23 cellular contexts compared by ENCODE assay signal in genomic region chr12:5333096-5333495, GRCh38.
DNase-seq lines count a peak whose midpoint lies in the region; ATAC-seq and TF ChIP-seq lines count a peak whose summit lies in the region.
"Had no signal": no experiment of that assay in that cellular context is flagged by ENCODE, and none has a peak within 500 bp of the region (broad histone marks: within the 10 kb centered on the region; RNA-seq: fewer than 3 reads in every experiment).

No MANE protein-coding gene starts in this region.

- no peak for TF ChIP-seq CTCF in heart right ventricle (IDR thresholded peaks at IDR 0.05)
- no peak for TF ChIP-seq CTCF in testis (IDR thresholded peaks at IDR 0.05)

- peak in 7 of 8 donors; percentile 71 to 94 (median 82) for ATAC-seq in heart right ventricle
- ATAC-seq: GM12878, SK-N-SH treated with all-trans-retinoic acid at 6 μM for 48 hours had no signal

- H2BK5ac ChIP-seq in neuronal stem cell (ENCODE audit: low read length) = no peak overlapping the region

- intact Hi-C loops in heart right ventricle (cut with DNase I) (no loop called here), testis (cut with DNase I; ENCODE audit: low total_unique reads) (no loop called here)

- H3K14ac ChIP-seq in neuronal stem cell (ENCODE audit: low read length) = no peak overlapping the region

- H3K4me3 ChIP-seq in heart right ventricle (no peak overlapping the region), neuronal stem cell (ENCODE audit: low read length in 2 of 2) (no peak overlapping the region), testis (no peak overlapping the region)
- H3K4me3 ChIP-seq: BLaER1 treated with 17β-estradiol and CSF1 and Interleukin-3, amounts not matched to agents 10 nM and 100 nM; GM12878; PC-9 had no signal

- no peak overlapping the region for H3K23ac ChIP-seq in neuronal stem cell (ENCODE audit: low read depth, low read length, poor library complexity)

- no peak overlapping the region for H4K91ac ChIP-seq in neuronal stem cell (ENCODE audit: low read depth, low read length, poor library complexity)

- no peak overlapping the region for H2AFZ ChIP-seq in neuronal stem cell (ENCODE audit: low read length)
- H2AFZ ChIP-seq: PC-9 had no signal

- no peak overlapping the region for H2BK12ac ChIP-seq in neuronal stem cell (ENCODE audit: low read length)

- no peak overlapping the region for H3K18ac ChIP-seq in neuronal stem cell (ENCODE audit: low read length)

- H3K27me3 ChIP-seq in heart right ventricle (peaks cover 0 to 19% (median 0%) of the 10 kb centered on the region in 7 donors), neuronal stem cell (ENCODE audit: control insufficient read depth in 3 of 3, insufficient read depth in 3 of 3, low read depth in 1 of 3, low read length in 3 of 3) (no peaks in the 10 kb centered on the region), testis (no peaks in the 10 kb centered on the region)
- H3K27me3 ChIP-seq: BLaER1 treated with 17β-estradiol and CSF1 and Interleukin-3, amounts not matched to agents 10 nM and 100 nM had no signal

- WGBS in heart right ventricle, 2 donors = 43 to 46% methylated on average over 7 of the region's 7 CpGs
- WGBS in neuronal stem cell (ENCODE audit: extremely low coverage in 2 of 2, insufficient read length in 2 of 2, insufficient replicate concordance in 1 of 2), 2 donors = no CpG with 5 or more reads among the region's 7 CpGs
- 24 to 32% methylated on average over 7 of the region's 7 CpGs for whole genome bisulfite sequencing in testis, 2 donors

- H3K27ac ChIP-seq in heart right ventricle (peak overlapping the region in 3 of 10 donors; percentile 20 to 47 (median 22)), neuronal stem cell (replicated peaks; ENCODE audit: low read length) (no peak overlapping the region), testis (no peak overlapping the region)
- H3K27ac ChIP-seq: BLaER1 treated with 17β-estradiol and CSF1 and Interleukin-3, amounts not matched to agents 10 nM and 100 nM; PC-9 had no signal

- H2BK120ac ChIP-seq in neuronal stem cell (ENCODE audit: low read depth, low read length) = peak overlapping the region; percentile 24

- H3K9ac ChIP-seq in neuronal stem cell (ENCODE audit: low read depth, low read length, poor library complexity) = no peak overlapping the region
- H3K9ac ChIP-seq: BLaER1 treated with 17β-estradiol and CSF1 and Interleukin-3, amounts not matched to agents 10 nM and 100 nM had no signal

- H3K4ac ChIP-seq in neuronal stem cell (ENCODE audit: low read length) = no peak overlapping the region

- H3K36me3 ChIP-seq in heart right ventricle = no peaks in the 10 kb centered on the region
- no peaks in the 10 kb centered on the region for H3K36me3 ChIP-seq in neuronal stem cell (replicated peaks in 1 of 2; ENCODE audit: control insufficient read depth in 2 of 2, insufficient read depth in 2 of 2, low read length in 2 of 2)
- no peaks in the 10 kb centered on the region for H3K36me3 ChIP-seq in testis (ENCODE audit: low read depth, missing control alignments)
- H3K36me3 ChIP-seq: BLaER1 treated with 17β-estradiol and CSF1 and Interleukin-3, amounts not matched to agents 10 nM and 100 nM had no signal

- H3K9me3 ChIP-seq in heart right ventricle = no peaks in the 10 kb centered on the region
- no peaks in the 10 kb centered on the region for H3K9me3 ChIP-seq in neuronal stem cell (replicated peaks in 1 of 2; ENCODE audit: control insufficient read depth in 2 of 2, insufficient read depth in 1 of 2, low read depth in 1 of 2, low read length in 2 of 2)
- no peaks in the 10 kb centered on the region for H3K9me3 ChIP-seq in testis
- H3K9me3 ChIP-seq: BLaER1 treated with 17β-estradiol and CSF1 and Interleukin-3, amounts not matched to agents 10 nM and 100 nM; Caco-2 had no signal

- no peaks in the 10 kb centered on the region for H3K79me1 ChIP-seq in neuronal stem cell (ENCODE audit: low read depth, low read length)

- DNase-seq in NCI-H82 (lab: John Stamatoyannopoulos, UW) = peak; percentile 46
- DNase-seq in NCI-H82 treated with DMSO at 0.1 percent for 48 hours (lab: John Stamatoyannopoulos, UW; ENCODE audit: unreplicated experiment) = no peak
- DNase-seq in heart right ventricle = peak in 1 of 2 donors; percentile 18
- DNase-seq in neuronal stem cell (ENCODE audit: low spot score) = no peak
- peak; percentile 14 for DNase-seq in testis
- no peak for DNase-seq in effector CD4-positive, alpha-beta T cell
- DNase-seq in MV-4-11 (lab: John Stamatoyannopoulos, UW) = no peak
- DNase-seq in stimulated activated naive CD4-positive, alpha-beta T cell (lab: John Stamatoyannopoulos, UW) = no peak
- DNase-seq: 8988T; Caco-2; CD4-positive, alpha-beta memory T cell; DMS 273 treated with DMSO at 0.1 percent for 48 hours; DMS79 treated with DMSO at 0.1 percent for 48 hours; KBM-7; NCI-H1417; NCI-H187 treated with DMSO at 0.1 percent for 48 hours; NCI-H69; PC-9; RPMI8226; SIG-M5 had no signal

- H3K4me2 ChIP-seq in neuronal stem cell (ENCODE audit: insufficient read depth, low read length, poor library complexity, severe bottlenecking) = no peak overlapping the region
- H3K4me2 ChIP-seq: BLaER1 treated with 17β-estradiol and CSF1 and Interleukin-3, amounts not matched to agents 10 nM and 100 nM; PC-9 had no signal

- no peak overlapping the region for H2AK5ac ChIP-seq in neuronal stem cell (ENCODE audit: low read depth, low read length)

- TF ChIP-seq POLR2A in testis (IDR thresholded peaks at IDR 0.05) = no peak

- H3K4me1 ChIP-seq in heart right ventricle (peaks cover 0 to 10% (median 0%) of the 10 kb centered on the region in 9 donors), neuronal stem cell (ENCODE audit: control insufficient read depth in 2 of 2, insufficient read depth in 1 of 2, low read depth in 1 of 2, low read length in 2 of 2) (peaks cover 0 to 3% of the 10 kb centered on the region in 2 donors), testis (no peaks in the 10 kb centered on the region)
- H3K4me1 ChIP-seq: Caco-2 had no signal

- H2BK15ac ChIP-seq in neuronal stem cell (ENCODE audit: low read length) = no peak overlapping the region

- H4K8ac ChIP-seq in neuronal stem cell (ENCODE audit: low read depth, low read length) = no peak overlapping the region

Comparison
In these comparisons a context has a peak if more than half of its experiments do, and no peak if none do; other contexts are left out.
1. DNase-seq: peak in NCI-H82 (single experiment) and testis (single experiment); none in NCI-H82 treated with DMSO at 0.1 percent for 48 hours (single experiment), neuronal stem cell (single experiment), effector CD4-positive, alpha-beta T cell (single experiment), MV-4-11 (single experiment) and stimulated activated naive CD4-positive, alpha-beta T cell (0 of 6).